In genomic region chr3:135075157-135075556, GRCh38 we compare ENCODE assay signal across 31 cellular contexts.
"Had no signal": no experiment of that assay in that cellular context is flagged by ENCODE, and none has a peak within 500 bp of the region (broad histone marks: within the 10 kb centered on the region; RNA-seq: fewer than 3 reads in every experiment).

No MANE protein-coding gene starts in this region.

- H3K27me3 ChIP-seq: adrenal gland, body of pancreas, brain microvascular endothelial cell, breast epithelium, cardiac muscle cell had no signal

- H3K27ac ChIP-seq: adrenal gland, body of pancreas, brain microvascular endothelial cell, breast epithelium, cardiac muscle cell, VCaP had no signal

- DNase-seq: activated B cell treated with CpG ODN at 0.5 μM for 24 hours; activated CD4-positive, alpha-beta memory T cell treated with anti-CD3 and anti-CD28 coated beads, Interleukin-2, amount 10 ng/mL, durations not matched to agents 7 days and 5 days; activated CD4-positive, alpha-beta T cell treated with anti-CD3 and anti-CD28 coated beads for 36 hours; activated CD4-positive, alpha-beta T cell treated with anti-CD3 and anti-CD28 coated beads for 48 hours; activated CD4-positive, alpha-beta T cell treated with anti-CD3 and anti-CD28 coated beads, Interleukin-2, amount 10 ng/mL, durations not matched to agents 7 days and 5 days; activated CD4-positive, alpha-beta T cell treated with anti-CD3 and anti-CD28 coated beads, Interleukin-2, amount 50 U/mL, for 48 hours; activated CD4-positive, CD25-positive, alpha-beta regulatory T cell treated with anti-CD3 and anti-CD28 coated beads, Interleukin-2, amount 50 U/mL, for 72 hours; activated CD8-positive, alpha-beta memory T cell treated with anti-CD3 and anti-CD28 coated beads for 24 hours; activated CD8-positive, alpha-beta memory T cell treated with anti-CD3 and anti-CD28 coated beads, Interleukin-2, amount 10 ng/mL, durations not matched to agents 7 days and 5 days; activated CD8-positive, alpha-beta memory T cell treated with anti-CD3 and anti-CD28 coated beads, Interleukin-2, amount 50 U/mL, for 48 hours; activated CD8-positive, alpha-beta T cell treated with anti-CD3 and anti-CD28 coated beads, Interleukin-2, amount 10 ng/mL, durations not matched to agents 7 days and 5 days; activated effector memory CD4-positive, alpha-beta T cell treated with Interleukin-2 at 50 U/mL for 16 hours; activated gamma-delta T cell; activated naive CD4-positive, alpha-beta T cell treated with anti-CD3 and anti-CD28 coated beads, Interleukin-2, amount 10 ng/mL, durations not matched to agents 7 days and 5 days; activated naive CD4-positive, alpha-beta T cell treated with Interleukin-2 at 50 U/mL for 16 hours; activated naive CD8-positive, alpha-beta T cell treated with anti-CD3 and anti-CD28 coated beads for 36 hours; activated T-cell treated with anti-CD3 and anti-CD28 coated beads, Interleukin-2, amount 50 U/mL, for 24 hours; activated T-cell treated with anti-CD3 and anti-CD28 coated beads, Interleukin-2, amount 50 U/mL, for 48 hours; adrenal gland; amniotic stem cell; aorta; body of pancreas; brain microvascular endothelial cell; caudate nucleus; cerebellar nuclear complex; T-helper 1 cell; T-helper 2 cell; T-helper 9 cell had no signal

- H3K4me1 ChIP-seq: adrenal gland, body of pancreas, breast epithelium had no signal

- H3K4me3 ChIP-seq: adrenal gland, body of pancreas, breast epithelium, cardiac muscle cell had no signal

- H3K9me3 ChIP-seq: adrenal gland, body of pancreas, breast epithelium had no signal

- H3K36me3 ChIP-seq: adrenal gland, brain microvascular endothelial cell, breast epithelium, cardiac muscle cell had no signal
